Comparison of ENCODE assay signal across 18 cellular contexts in genomic region chr5:173480896-173481295, GRCh38.
"Had no signal": no experiment of that assay in that cellular context is flagged by ENCODE, and none has a peak within 500 bp of the region (broad histone marks: within the 10 kb centered on the region; RNA-seq: fewer than 3 reads in every experiment).

No MANE protein-coding gene starts in this region.

- H3K4me3 ChIP-seq: gastrocnemius medialis, heart right ventricle, mucosa of descending colon, skin epidermis, testis, tibial nerve had no signal

- H3K4me1 ChIP-seq: gastrocnemius medialis, testis had no signal

- H3K9me3 ChIP-seq: gastrocnemius medialis, heart right ventricle, mucosa of descending colon, neutrophil, testis, tibial nerve had no signal

- ATAC-seq: effector memory CD8-positive, alpha-beta T cell; gastrocnemius medialis; heart right ventricle; left lobe of liver; mucosa of descending colon; naive thymus-derived CD8-positive, alpha-beta T cell; sciatic nerve; stimulated activated naive B cell treated with anti-CD40 and anti-IgM and Interleukin-4, amounts not matched to agents 10 μg/mL and 1 μg/mL and 100 μg/mL, for 72 hours; stimulated activated naive CD8-positive, alpha-beta T cell treated with anti-CD3 and anti-CD28 coated beads, Interleukin-15, amount 100 ng/mL, for 72 hours had no signal

- H3K36me3 ChIP-seq: gastrocnemius medialis, heart right ventricle, neutrophil, tibial nerve had no signal

- DNase-seq: effector memory CD8-positive, alpha-beta T cell; gastrocnemius medialis; heart right ventricle; hypothalamus; islet precursor cell; mucosa of descending colon; naive thymus-derived CD8-positive, alpha-beta T cell; posterior cingulate gyrus; stimulated activated CD4-positive, alpha-beta T cell treated with anti-CD3 and anti-CD28 coated beads, Interleukin-2, amount 100 ng/mL, for 24 hours; stimulated activated CD4-positive, alpha-beta T cell treated with anti-CD3 and anti-CD28 coated beads, Interleukin-4, amount 100 ng/mL, for 4 hours; stimulated activated naive B cell treated with anti-CD40 and anti-IgM and Interleukin-4, amounts not matched to agents 10 μg/mL and 1 μg/mL and 100 μg/mL, for 72 hours; stimulated activated naive CD8-positive, alpha-beta T cell treated with anti-CD3 and anti-CD28 coated beads, Interleukin-15, amount 100 ng/mL, for 72 hours; testis had no signal

- H3K27me3 ChIP-seq: gastrocnemius medialis, testis, tibial nerve had no signal

- H3K27ac ChIP-seq: gastrocnemius medialis, heart right ventricle, neutrophil, testis, tibial nerve had no signal
